Comparison of ENCODE assay signal across 8 cellular contexts in genomic region chr6:127518710-127519468, GRCh38.
DNase-seq lines count a peak whose midpoint lies in the region; ATAC-seq and TF ChIP-seq lines count a peak whose summit lies in the region.

MTCL3 (minus strand) TSS chr6:127519335.

- no peak within 1 kb of the TSS for H3K27ac Mint-ChIP-seq in central memory CD8-positive, alpha-beta T cell (ENCODE audit: low read depth)

- H3K36me3 ChIP-seq in SK-N-SH (replicated peaks in 1 of 2; ENCODE audit: control insufficient read depth in 1 of 2, insufficient read depth in 2 of 2, low read length in 1 of 2), result peaks cover 1 to 5% of the 10 kb centered on the region in 2 experiments
- H3K36me3 ChIP-seq in thoracic aorta, result no peaks in the 10 kb centered on the region
- H3K36me3 ChIP-seq in gastrocnemius medialis, result no peaks in the 10 kb centered on the region

- H3K27ac ChIP-seq in SK-N-SH (ENCODE audit: low read depth in 2 of 2, low read length in 1 of 2), result peak within 1 kb of the TSS; percentile 71 to 98
- no peak within 1 kb of the TSS for H3K27ac ChIP-seq in thoracic aorta
- H3K27ac ChIP-seq in gastrocnemius medialis, result no peak within 1 kb of the TSS

- H3F3A ChIP-seq in SK-N-SH (replicated peaks; ENCODE audit: insufficient read depth), result peaks cover 16% of the 10 kb centered on the region

- TF ChIP-seq POLR2A in gastrocnemius medialis (IDR thresholded peaks at IDR 0.05), result no peak

- H3K4me3 ChIP-seq in SK-N-SH (ENCODE audit: low read depth in 2 of 2, low read length in 1 of 2), result peak within 1 kb of the TSS; percentile 68 to 76
- H3K4me3 ChIP-seq in thoracic aorta, result peak within 1 kb of the TSS; percentile 18
- no peak within 1 kb of the TSS for H3K4me3 ChIP-seq in gastrocnemius medialis

- H3K79me2 ChIP-seq in SK-N-SH (ENCODE audit: insufficient read depth), result peaks cover 6% of the 10 kb centered on the region

- in situ Hi-C loops in gastrocnemius medialis (cut with MboI; ENCODE audit: low sequenced_read_pairs in 4 of 4), result no loop called here

- ATAC-seq in central memory CD8-positive, alpha-beta T cell (replicated peaks; ENCODE audit: extremely low read depth, poor library complexity, severe bottlenecking), result no peak
- ATAC-seq in thoracic aorta (ENCODE audit: insufficient number of reproducible peaks, low FRiP score, low read depth) (no peak), HG02610 (IDR thresholded peaks at IDR 0.05; ENCODE audit: unreplicated experiment) (no peak), gastrocnemius medialis (no peak)

- DNase-seq in stimulated activated naive CD4-positive, alpha-beta T cell treated with Interleukin-2 at 50 U/mL for 16 hours (lab: John Stamatoyannopoulos, UW), result peak; percentile 61
- DNase-seq in stimulated activated naive CD4-positive, alpha-beta T cell (lab: John Stamatoyannopoulos, UW), result no peak
- DNase-seq in SK-N-SH (peak; percentile 76), midbrain (lab: John Stamatoyannopoulos, UW) (peak; percentile 26), thoracic aorta (ENCODE audit: low spot score) (no peak), gastrocnemius medialis (no peak)
- DNase-seq in central memory CD8-positive, alpha-beta T cell (ENCODE audit: low spot score in 2 of 2), result no peak

- H2AFZ ChIP-seq in SK-N-SH (ENCODE audit: low read depth), result peak within 1 kb of the TSS; percentile 89

- CTCF ChIA-PET in SK-N-SH (lab: Yijun Ruan, JAX), result interaction anchor here (1.0 to 12.5 kb wide), 7 partner anchors 17 to 253 kb away, joined by 3 to 163 read pairs (median 5); partner anchors contain the start of gene RNF146

- H3K27me3 ChIP-seq in SK-N-SH (ENCODE audit: insufficient read depth) (no peaks in the 10 kb centered on the region), thoracic aorta (replicated peaks; ENCODE audit: insufficient read depth) (peaks cover 12% of the 10 kb centered on the region), gastrocnemius medialis (peaks cover 46 to 55% (median 48%) of the 10 kb centered on the region in 3 donors)

- H3K4me1 ChIP-seq in SK-N-SH (ENCODE audit: control insufficient read depth in 1 of 2, insufficient read depth in 2 of 2, low read depth in 1 of 2, low read length in 1 of 2) (peaks cover 4 to 17% of the 10 kb centered on the region in 2 experiments; a peak in 3 of 4 replicates), thoracic aorta (ENCODE audit: control insufficient read depth in 1 of 2, low read depth in 2 of 2) (peaks cover 13 to 29% of the 10 kb centered on the region in 2 donors), gastrocnemius medialis (peaks cover 15% of the 10 kb centered on the region in 2 donors)

- peaks cover 3% of the 10 kb centered on the region for H3K36me3 Mint-ChIP-seq in central memory CD8-positive, alpha-beta T cell (ENCODE audit: insufficient read depth)

- no peak for TF ChIP-seq EP300 in SK-N-SH (IDR thresholded peaks at IDR 0.05; ENCODE audit: borderline replicate concordance in 1 of 2, low read depth in 1 of 2, low read length in 1 of 2)

- peaks cover 52% of the 10 kb centered on the region for H3K27me3 Mint-ChIP-seq in central memory CD8-positive, alpha-beta T cell

- H3K9me3 ChIP-seq in SK-N-SH (no peaks in the 10 kb centered on the region), thoracic aorta (no peaks in the 10 kb centered on the region), gastrocnemius medialis (no peaks in the 10 kb centered on the region)

- peaks cover 29% of the 10 kb centered on the region for H3K4me1 Mint-ChIP-seq in central memory CD8-positive, alpha-beta T cell

- peak within 1 kb of the TSS; percentile 69 for H3K9ac ChIP-seq in SK-N-SH

- POLR2A ChIA-PET in SK-N-SH (lab: Yijun Ruan, JAX), result interaction anchor here (0.6 to 2.3 kb wide), 14 partner anchors 8 to 1533 kb away, joined by 3 to 14 read pairs (median 4); partner anchors contain the start of genes RNF146 and TRMT11

- H3K9me3 Mint-ChIP-seq in central memory CD8-positive, alpha-beta T cell, result no peaks in the 10 kb centered on the region

- no peaks in the 10 kb centered on the region for H4K20me1 ChIP-seq in SK-N-SH (ENCODE audit: insufficient read depth)

- no peak for TF ChIP-seq CTCF in SK-N-SH (IDR thresholded peaks at IDR 0.05)
- TF ChIP-seq CTCF in thoracic aorta (IDR thresholded peaks at IDR 0.05), result no peak
- TF ChIP-seq CTCF in gastrocnemius medialis (IDR thresholded peaks at IDR 0.05 in 4 of 5, conservative IDR thresholded peaks at IDR 0.05 in 1 of 5), result no peak

- under 1% methylated on average over 42 of the region's 42 CpGs for WGBS in SK-N-SH (ENCODE audit: low lambda C conversion rate)

- TF ChIP-seq RAD21 in SK-N-SH (IDR thresholded peaks at IDR 0.05; ENCODE audit: low read length), result no peak

- intact Hi-C loops in gastrocnemius medialis (cut with DNase I; ENCODE audit: low total_unique reads), result loop anchor here (5.0 kb wide), 1 partner anchor 62 kb away; the partner anchor contains the start of gene KIAA0408

- peak within 1 kb of the TSS; percentile 85 for H3K4me2 ChIP-seq in SK-N-SH

- 0 out of 2 replicates have a peak, but pooled peaks cover 4% of the 10 kb centered on the region for H3K9me2 ChIP-seq in SK-N-SH

- H3K4me3 Mint-ChIP-seq in central memory CD8-positive, alpha-beta T cell, result peak within 1 kb of the TSS; percentile 38

TF ChIP-seq in SK-N-SH, 30 proteins besides CTCF, POLR2A, EP300 and RAD21 (continues in another document):
- TF ChIP-seq MEF2A (IDR thresholded peaks at IDR 0.05; ENCODE audit: borderline replicate concordance, low read depth), result no peak
- TF ChIP-seq GATA2 (CRISPR knock-in tag; IDR thresholded peaks at IDR 0.05), result peak; percentile 38; the same call in 1 of the 2 replicates
- TF ChIP-seq, protein P1, sequence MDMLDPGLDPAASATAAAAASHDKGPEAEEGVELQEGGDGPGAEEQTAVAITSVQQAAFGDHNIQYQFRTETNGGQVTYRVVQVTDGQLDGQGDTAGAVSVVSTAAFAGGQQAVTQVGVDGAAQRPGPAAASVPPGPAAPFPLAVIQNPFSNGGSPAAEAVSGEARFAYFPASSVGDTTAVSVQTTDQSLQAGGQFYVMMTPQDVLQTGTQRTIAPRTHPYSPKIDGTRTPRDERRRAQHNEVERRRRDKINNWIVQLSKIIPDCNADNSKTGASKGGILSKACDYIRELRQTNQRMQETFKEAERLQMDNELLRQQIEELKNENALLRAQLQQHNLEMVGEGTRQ (IDR thresholded peaks at IDR 0.05; ENCODE audit: borderline replicate concordance, low read depth, low read length), result no peak
- TF ChIP-seq USF1 (IDR thresholded peaks at IDR 0.05; ENCODE audit: borderline replicate concordance, low read depth), result no peak
- no peak for TF ChIP-seq EZH2phosphoT487 (IDR thresholded peaks at IDR 0.05; ENCODE audit: borderline replicate concordance, low read depth)
- peak; percentile 8; the same call in 1 of the 2 replicates for TF ChIP-seq TCF12 (IDR thresholded peaks at IDR 0.05)
- peak; percentile 71 for TF ChIP-seq YY1 (IDR thresholded peaks at IDR 0.05; ENCODE audit: low read depth)
- TF ChIP-seq, protein P2, sequence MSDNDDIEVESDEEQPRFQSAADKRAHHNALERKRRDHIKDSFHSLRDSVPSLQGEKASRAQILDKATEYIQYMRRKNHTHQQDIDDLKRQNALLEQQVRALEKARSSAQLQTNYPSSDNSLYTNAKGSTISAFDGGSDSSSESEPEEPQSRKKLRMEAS (IDR thresholded peaks at IDR 0.05; ENCODE audit: low read depth), result peak; percentile 88
- TF ChIP-seq NRF1 (IDR thresholded peaks at IDR 0.05; ENCODE audit: low read depth, low read length), result no peak
- TF ChIP-seq, protein P3, sequence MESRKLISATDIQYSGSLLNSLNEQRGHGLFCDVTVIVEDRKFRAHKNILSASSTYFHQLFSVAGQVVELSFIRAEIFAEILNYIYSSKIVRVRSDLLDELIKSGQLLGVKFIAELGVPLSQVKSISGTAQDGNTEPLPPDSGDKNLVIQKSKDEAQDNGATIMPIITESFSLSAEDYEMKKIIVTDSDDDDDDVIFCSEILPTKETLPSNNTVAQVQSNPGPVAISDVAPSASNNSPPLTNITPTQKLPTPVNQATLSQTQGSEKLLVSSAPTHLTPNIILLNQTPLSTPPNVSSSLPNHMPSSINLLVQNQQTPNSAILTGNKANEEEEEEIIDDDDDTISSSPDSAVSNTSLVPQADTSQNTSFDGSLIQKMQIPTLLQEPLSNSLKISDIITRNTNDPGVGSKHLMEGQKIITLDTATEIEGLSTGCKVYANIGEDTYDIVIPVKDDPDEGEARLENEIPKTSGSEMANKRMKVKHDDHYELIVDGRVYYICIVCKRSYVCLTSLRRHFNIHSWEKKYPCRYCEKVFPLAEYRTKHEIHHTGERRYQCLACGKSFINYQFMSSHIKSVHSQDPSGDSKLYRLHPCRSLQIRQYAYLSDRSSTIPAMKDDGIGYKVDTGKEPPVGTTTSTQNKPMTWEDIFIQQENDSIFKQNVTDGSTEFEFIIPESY (IDR thresholded peaks at IDR 0.05; ENCODE audit: borderline replicate concordance, low read depth), result no peak
- no peak for TF ChIP-seq RXRA (IDR thresholded peaks at IDR 0.05; ENCODE audit: borderline replicate concordance, low read depth)
- TF ChIP-seq MXI1 (IDR thresholded peaks at IDR 0.05; ENCODE audit: low read depth, low read length), result peak; percentile 81
- TF ChIP-seq TEAD4 (IDR thresholded peaks at IDR 0.05; ENCODE audit: borderline replicate concordance, insufficient read depth), result no peak
- peak; percentile 57 for TF ChIP-seq TAF1 (IDR thresholded peaks at IDR 0.05; ENCODE audit: borderline replicate concordance, low read depth, low read length)
- no peak; the same call in 1 of the 2 replicates for TF ChIP-seq NFIC (IDR thresholded peaks at IDR 0.05; ENCODE audit: borderline replicate concordance)
- no peak; the same call in 1 of the 2 replicates for TF ChIP-seq SIN3A (IDR thresholded peaks at IDR 0.05; ENCODE audit: borderline replicate concordance, low read depth, low read length)
- no peak for TF ChIP-seq JUND (IDR thresholded peaks at IDR 0.05)
- no peak for TF ChIP-seq FOXJ3 (CRISPR knock-in tag; IDR thresholded peaks at IDR 0.05)
- TF ChIP-seq PBX3 (IDR thresholded peaks at IDR 0.05), result peak; percentile 48

Comparison
In these comparisons a context has a peak if more than half of its experiments do, and no peak if none do; other contexts are left out.
1. DNase-seq: peak in stimulated activated naive CD4-positive, alpha-beta T cell treated with Interleukin-2 at 50 U/mL for 16 hours (single experiment), SK-N-SH (single experiment) and midbrain (single experiment); none in stimulated activated naive CD4-positive, alpha-beta T cell (0 of 6), central memory CD8-positive, alpha-beta T cell (0 of 2), thoracic aorta (single experiment) and gastrocnemius medialis (0 of 2).
2. H3K27ac ChIP-seq: peak in SK-N-SH (2 of 2); none in thoracic aorta (0 of 2) and gastrocnemius medialis (0 of 4).
3. H3K4me3 ChIP-seq: peak in SK-N-SH (2 of 2) and thoracic aorta (single experiment); none in gastrocnemius medialis (0 of 4).